Comparison of ENCODE assay signal across 8 cellular contexts in the genomic region with DNA sequence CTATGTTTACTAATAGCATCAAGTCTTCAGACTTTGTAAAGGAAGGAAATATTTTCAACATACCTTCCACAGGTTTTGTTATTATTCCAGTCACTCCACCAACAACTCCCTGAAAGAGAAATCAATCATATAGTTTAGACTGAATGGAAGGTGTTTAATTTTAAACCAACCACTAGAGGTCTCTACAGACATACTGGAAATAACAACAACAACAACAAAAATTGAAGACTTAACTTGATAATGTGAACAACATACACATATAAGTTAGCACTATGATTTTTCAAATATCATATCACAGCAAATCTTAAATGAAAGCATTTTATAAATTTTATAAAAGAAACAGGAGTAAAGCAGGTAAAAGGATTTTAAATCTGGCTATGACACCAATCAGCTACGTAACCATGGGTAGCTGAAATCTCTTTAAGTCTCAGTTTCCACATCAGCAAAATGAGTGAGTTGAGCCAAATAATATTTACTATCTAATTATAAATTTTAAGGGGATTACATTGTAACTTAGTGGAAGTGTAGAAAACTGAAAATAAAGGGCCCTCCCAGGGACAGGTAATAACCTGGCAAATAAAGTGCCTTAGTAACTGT.
A peak's percentile ranks its signal among the peaks of the same experiment; 100 is the strongest.
DNase-seq lines count a peak whose midpoint lies in the region; ATAC-seq, FAIRE-seq and TF ChIP-seq lines count a peak whose summit lies in the region.

No MANE protein-coding gene starts in this region.

- H3K36me3 Mint-ChIP-seq in activated CD4-positive, alpha-beta T cell treated with anti-CD3 and anti-CD28 coated beads, Interleukin-2, amount 10 ng/mL, durations not matched to agents 7 days and 5 days (ENCODE audit: low read depth), result peaks cover 31% of the 10 kb centered on the region

- peak in 2 of 4 donors; percentile 43 for ATAC-seq in psoas muscle
- no peak for ATAC-seq in HG03139 (IDR thresholded peaks at IDR 0.05; ENCODE audit: unreplicated experiment)

- H3K36me3 ChIP-seq in H1 (ENCODE audit: control insufficient read depth in 2 of 4, insufficient read depth in 4 of 4, low read length in 3 of 4), result no peaks in the 10 kb centered on the region; a peak in 1 of 8 replicates
- peaks cover 4 to 98% of the 10 kb centered on the region in 2 donors for H3K36me3 ChIP-seq in psoas muscle (ENCODE audit: insufficient read depth in 1 of 2, low read depth in 1 of 2)

- H3K27me3 ChIP-seq in H1 (replicated peaks in 1 of 4; ENCODE audit: control insufficient read depth in 3 of 4, extremely low read depth in 1 of 4, insufficient read depth in 3 of 4, low read length in 3 of 4), result no peaks in the 10 kb centered on the region
- no peaks in the 10 kb centered on the region for H3K27me3 ChIP-seq in psoas muscle (ENCODE audit: insufficient read depth in 3 of 3, low read length in 2 of 3)

- DNase-seq in NOMO-1 treated with DMSO at 0.1 percent for 48 hours (lab: John Stamatoyannopoulos, UW; ENCODE audit: unreplicated experiment) (peak; percentile 1), NOMO-1 treated with dmso at 0.1 percent for 144 hours (lab: John Stamatoyannopoulos, UW; ENCODE audit: unreplicated experiment) (no peak), NCI-H69 (lab: John Stamatoyannopoulos, UW) (peak; percentile 55), H1 (ENCODE audit: low read depth in 1 of 2, low spot score in 2 of 2) (no peak), psoas muscle (no peak), GM12891 (ENCODE audit: insufficient read length, low spot score) (no peak)
- DNase-seq in activated CD4-positive, alpha-beta T cell treated with anti-CD3 and anti-CD28 coated beads, Interleukin-2, amount 10 ng/mL, durations not matched to agents 7 days and 5 days, result no peak

- no peaks in the 10 kb centered on the region for H3K79me1 ChIP-seq in H1 (ENCODE audit: low read depth, low read length)

- no peak overlapping the region for H3K9ac ChIP-seq in H1 (replicated peaks in 1 of 4; ENCODE audit: extremely low read depth in 1 of 4, low read depth in 3 of 4, low read length in 3 of 4)

- H3K27ac ChIP-seq in H1 (ENCODE audit: low read depth, low read length) (no peak overlapping the region), psoas muscle (no peak overlapping the region)

- H2BK20ac ChIP-seq in H1 (ENCODE audit: low read length), result no peak overlapping the region

- no peak overlapping the region for H2BK5ac ChIP-seq in H1 (ENCODE audit: low read depth, low read length)

- peak in 1 of 2 experiments; percentile 61 for TF ChIP-seq RAD21 in H1 (IDR thresholded peaks at IDR 0.05 in 1 of 2, conservative IDR thresholded peaks at IDR 0.05 in 1 of 2; ENCODE audit: low read depth in 2 of 2, low read length in 2 of 2)

- no peaks in the 10 kb centered on the region for H3K79me2 ChIP-seq in H1 (ENCODE audit: control insufficient read depth in 1 of 2, insufficient read depth in 2 of 2, low read length in 2 of 2)

- H3K27me3 Mint-ChIP-seq in activated CD4-positive, alpha-beta T cell treated with anti-CD3 and anti-CD28 coated beads, Interleukin-2, amount 10 ng/mL, durations not matched to agents 7 days and 5 days, result no peaks in the 10 kb centered on the region

- intact Hi-C loops in psoas muscle (cut with DNase I), result loop anchor here (2.0 to 5.0 kb wide), 2 partner anchors 200 to 435 kb away; no protein-coding TSS in a partner anchor

- H3K4me3 ChIP-seq in H1 (ENCODE audit: extremely low read depth in 1 of 4, insufficient read depth in 2 of 4, low read depth in 3 of 4, low read length in 4 of 4) (no peak overlapping the region), psoas muscle (no peak overlapping the region)

- no peak overlapping the region for H4K8ac ChIP-seq in H1 (ENCODE audit: extremely low read depth, insufficient read depth, low read length)

- TF ChIP-seq POLR2A in H1 (IDR thresholded peaks at IDR 0.05; ENCODE audit: control extremely low read depth in 1 of 2, low read depth in 2 of 2, low read length in 2 of 2) (no peak), GM12891 (IDR thresholded peaks at IDR 0.05; ENCODE audit: low read depth, low read length) (no peak)

- no peak overlapping the region for H4K5ac ChIP-seq in H1 (ENCODE audit: insufficient read length, low read depth, low read length)

- no peak overlapping the region for H3K23ac ChIP-seq in H1 (ENCODE audit: insufficient read length)

- CTCF ChIA-PET in H1 (lab: Charles Lee; ENCODE audit: partially characterized antibody), result interaction anchor here (0.5 to 2.3 kb wide), 4 partner anchors 35 to 435 kb away, joined by 3 to 8 read pairs (median 4); no protein-coding TSS in a partner anchor
- CTCF ChIA-PET in activated CD4-positive, alpha-beta T cell treated with anti-CD3 and anti-CD28 coated beads, Interleukin-2, amount 10 ng/mL, durations not matched to agents 7 days and 5 days (lab: Charles Lee), result interaction anchor here (1.4 kb wide), 1 partner anchor 187 kb away, joined by 4 read pairs; no protein-coding TSS in a partner anchor

- no peaks in the 10 kb centered on the region for H3K23me2 ChIP-seq in H1 (ENCODE audit: low read depth, low read length)

- H3K56ac ChIP-seq in H1 (replicated peaks; ENCODE audit: insufficient read length, low read depth, low read length), result no peak overlapping the region

- POLR2A ChIA-PET in H1 (lab: Charles Lee; ENCODE audit: partially characterized antibody), result no interaction called here
- POLR2A ChIA-PET in activated CD4-positive, alpha-beta T cell treated with anti-CD3 and anti-CD28 coated beads, Interleukin-2, amount 10 ng/mL, durations not matched to agents 7 days and 5 days (lab: Charles Lee), result no interaction called here

- H3K9me3 ChIP-seq in H1 (ENCODE audit: insufficient read depth in 2 of 2, low read depth in 1 of 2, low read length in 1 of 2), result no peaks in the 10 kb centered on the region
- no peaks in the 10 kb centered on the region for H3K9me3 ChIP-seq in psoas muscle

- H3K14ac ChIP-seq in H1 (ENCODE audit: insufficient read length), result no peak overlapping the region

- H3K4ac ChIP-seq in H1 (replicated peaks; ENCODE audit: insufficient read length, low read depth, low read length), result no peak overlapping the region

- peak in 2 of 3 experiments; percentile 17 to 49; a peak in 2 of 4 replicates for TF ChIP-seq CTCF in H1 (IDR thresholded peaks at IDR 0.05; ENCODE audit: control extremely low read depth in 1 of 3, insufficient read depth in 1 of 3, low read depth in 1 of 3, low read length in 3 of 3)
- peak; percentile 60 for TF ChIP-seq CTCF in psoas muscle (IDR thresholded peaks at IDR 0.05)

- no peak overlapping the region for H2BK120ac ChIP-seq in H1 (replicated peaks; ENCODE audit: low read depth, low read length)

- no peak overlapping the region for H2AFZ ChIP-seq in H1 (ENCODE audit: low read length)

- H3K4me1 ChIP-seq in H1 (replicated peaks in 1 of 4; ENCODE audit: control insufficient read depth in 3 of 4, insufficient read depth in 4 of 4, low read length in 3 of 4), result no peaks in the 10 kb centered on the region
- H3K4me1 ChIP-seq in psoas muscle, result no peaks in the 10 kb centered on the region

- no peaks in the 10 kb centered on the region for H4K20me1 ChIP-seq in H1 (replicated peaks in 1 of 2; ENCODE audit: control insufficient read depth in 1 of 2, insufficient read depth in 2 of 2, low read length in 2 of 2)

- H3K4me2 ChIP-seq in H1 (ENCODE audit: insufficient read depth in 1 of 2, low read depth in 2 of 2, low read length in 2 of 2), result no peak overlapping the region

- H3K4me3 Mint-ChIP-seq in activated CD4-positive, alpha-beta T cell treated with anti-CD3 and anti-CD28 coated beads, Interleukin-2, amount 10 ng/mL, durations not matched to agents 7 days and 5 days, result no peak overlapping the region

- no peak for TF ChIP-seq EP300 in H1 (IDR thresholded peaks at IDR 0.05; ENCODE audit: borderline replicate concordance in 1 of 2, low read depth in 2 of 2, low read length in 2 of 2)

- H4K91ac ChIP-seq in H1 (replicated peaks; ENCODE audit: insufficient read length, low read length), result no peak overlapping the region

- H3K9me3 Mint-ChIP-seq in activated CD4-positive, alpha-beta T cell treated with anti-CD3 and anti-CD28 coated beads, Interleukin-2, amount 10 ng/mL, durations not matched to agents 7 days and 5 days, result no peaks in the 10 kb centered on the region

- H2BK15ac ChIP-seq in H1 (ENCODE audit: low read length), result no peak overlapping the region

- H3K18ac ChIP-seq in H1 (ENCODE audit: extremely low read depth, low read length), result no peak overlapping the region

- no peak overlapping the region for H2AK5ac ChIP-seq in H1 (ENCODE audit: low read depth, low read length)

- no peak overlapping the region for H3K27ac Mint-ChIP-seq in activated CD4-positive, alpha-beta T cell treated with anti-CD3 and anti-CD28 coated beads, Interleukin-2, amount 10 ng/mL, durations not matched to agents 7 days and 5 days

- 94% methylated on average over 1 of the region's 1 CpG; no CpG with 5 or more reads in 1 of the 2 experiments for WGBS in H1 (ENCODE audit: extremely low coverage in 1 of 2, insufficient coverage in 1 of 2, insufficient read length in 1 of 2, insufficient replicate concordance in 2 of 2, low coverage in 1 of 2, low lambda C conversion rate in 2 of 2, missing lambda C conversion rate in 1 of 2), 2 experiments
- 96 to 100% (median 97%) methylated on average over 1 of the region's 1 CpG for WGBS in psoas muscle, 3 donors

- FAIRE-seq in H1 (lab: Jason Lieb, UNC), result no peak
- no peak for FAIRE-seq in GM12891 (lab: Jason Lieb, UNC)

- no peak overlapping the region for H2BK12ac ChIP-seq in H1 (ENCODE audit: low read depth, low read length)

- H3K4me1 Mint-ChIP-seq in activated CD4-positive, alpha-beta T cell treated with anti-CD3 and anti-CD28 coated beads, Interleukin-2, amount 10 ng/mL, durations not matched to agents 7 days and 5 days, result no peaks in the 10 kb centered on the region

TF ChIP-seq in H1, 55 proteins besides CTCF, POLR2A, EP300 and RAD21 (continues in another document):
- no peak for TF ChIP-seq CREB1 (IDR thresholded peaks at IDR 0.05)
- no peak for TF ChIP-seq RXRA (IDR thresholded peaks at IDR 0.05; ENCODE audit: insufficient read depth, low read depth, low read length)
- TF ChIP-seq TBP (IDR thresholded peaks at IDR 0.05; ENCODE audit: low read depth, low read length), result no peak
- TF ChIP-seq E2F6 (IDR thresholded peaks at IDR 0.05), result no peak

TF ChIP-seq in GM12891, 5 proteins besides CTCF, POLR2A, EP300 and RAD21:
- TF ChIP-seq TAF1 (IDR thresholded peaks at IDR 0.05; ENCODE audit: low read depth, low read length), result no peak
- no peak for TF ChIP-seq POLR2AphosphoS5 (IDR thresholded peaks at IDR 0.05; ENCODE audit: low read depth, low read length)
- no peak for TF ChIP-seq SPI1 (IDR thresholded peaks at IDR 0.05; ENCODE audit: low read depth, low read length)
- no peak for TF ChIP-seq POU2F2 (IDR thresholded peaks at IDR 0.05; ENCODE audit: low read depth, low read length)
- no peak for TF ChIP-seq PAX5 (IDR thresholded peaks at IDR 0.05; ENCODE audit: insufficient read depth, low read length, severe bottlenecking)

Comparison
In these comparisons a context has a peak if more than half of its experiments do, and no peak if none do; other contexts are left out.
1. DNase-seq: peak in NOMO-1 treated with DMSO at 0.1 percent for 48 hours (single experiment) and NCI-H69 (single experiment); none in NOMO-1 treated with dmso at 0.1 percent for 144 hours (single experiment), H1 (0 of 2), psoas muscle (0 of 2), GM12891 (single experiment) and activated CD4-positive, alpha-beta T cell treated with anti-CD3 and anti-CD28 coated beads, Interleukin-2, amount 10 ng/mL, durations not matched to agents 7 days and 5 days (single experiment).